Comparison of ENCODE assay signal across 23 cellular contexts in genomic region chr1:21893046-21893805, GRCh38. TPM values are rescaled to one million over a fixed set of nuclear protein-coding genes. Genes with fewer than 3 reads are reported as not detected.
A peak's percentile ranks its signal among the peaks of the same experiment; 100 is the strongest.
DNase-seq lines count a peak whose midpoint lies in the region; ATAC-seq and TF ChIP-seq lines count a peak whose summit lies in the region.
"Had no signal": no experiment of that assay in that cellular context is flagged by ENCODE, and none has a peak within 500 bp of the region (broad histone marks: within the 10 kb centered on the region; RNA-seq: fewer than 3 reads in every experiment).

No MANE protein-coding gene starts in this region.

- H3K9me3 ChIP-seq in esophagus squamous epithelium (no peaks in the 10 kb centered on the region), neuronal stem cell (replicated peaks in 1 of 2; ENCODE audit: control insufficient read depth in 2 of 2, insufficient read depth in 1 of 2, low read depth in 1 of 2, low read length in 2 of 2) (no peaks in the 10 kb centered on the region), BE2C (no peaks in the 10 kb centered on the region)
- H3K9me3 ChIP-seq: right lobe of liver had no signal

- H2BK15ac ChIP-seq in neuronal stem cell (ENCODE audit: low read length) = no peak overlapping the region

- no peak overlapping the region for H3K18ac ChIP-seq in neuronal stem cell (ENCODE audit: low read length)

- no peak for TF ChIP-seq CTCF in esophagus squamous epithelium (IDR thresholded peaks at IDR 0.05)
- TF ChIP-seq CTCF in type B pancreatic cell (conservative IDR thresholded peaks at IDR 0.05) = no peak
- TF ChIP-seq CTCF in BE2C (IDR thresholded peaks at IDR 0.05; ENCODE audit: low read depth, low read length) = no peak
- TF ChIP-seq CTCF in GM10248 (IDR thresholded peaks at IDR 0.05; ENCODE audit: control extremely low read depth, extremely low read depth, low read depth, missing control alignments) = no peak

- peak overlapping the region; percentile 45 for H3K23ac ChIP-seq in neuronal stem cell (ENCODE audit: low read depth, low read length, poor library complexity)

- H4K8ac ChIP-seq in neuronal stem cell (ENCODE audit: low read depth, low read length) = no peak overlapping the region

- H3K27ac ChIP-seq in esophagus squamous epithelium (peak overlapping the region in 3 of 4 donors; percentile 42 to 97 (median 88)), neuronal stem cell (replicated peaks; ENCODE audit: low read length) (no peak overlapping the region)
- H3K27ac ChIP-seq: 22Rv1, dorsolateral prefrontal cortex, right lobe of liver had no signal

- H3K4ac ChIP-seq in neuronal stem cell (ENCODE audit: low read length) = no peak overlapping the region

- no peak overlapping the region for H3K14ac ChIP-seq in neuronal stem cell (ENCODE audit: low read length)

- 83 to 89% methylated on average over 6 to 9 of the region's 14 CpGs for WGBS in esophagus squamous epithelium, 2 donors
- no CpG with 5 or more reads among the region's 14 CpGs for WGBS in neuronal stem cell (ENCODE audit: extremely low coverage in 2 of 2, insufficient read length in 2 of 2, insufficient replicate concordance in 1 of 2), 2 donors

- no peak overlapping the region for H2AFZ ChIP-seq in neuronal stem cell (ENCODE audit: low read length)

- H3K27ac Mint-ChIP-seq in activated naive CD4-positive, alpha-beta T cell treated with anti-CD3 and anti-CD28 coated beads, Interleukin-2, amount 50 U/mL, for 72 hours = peak overlapping the region; percentile 15 to 64
- no peak overlapping the region for H3K27ac Mint-ChIP-seq in activated naive CD4-positive, alpha-beta T cell treated with anti-CD3 and anti-CD28 coated beads, Interleukin-2, amount 10 ng/mL, durations not matched to agents 7 days and 5 days
- H3K27ac Mint-ChIP-seq in type B pancreatic cell = peak overlapping the region; percentile 11
- H3K27ac Mint-ChIP-seq: activated B cell treated with CpG ODN at 0.5 μM for 24 hours; activated CD4-positive, alpha-beta memory T cell treated with anti-CD3 and anti-CD28 coated beads, Interleukin-2, amount 10 ng/mL, durations not matched to agents 7 days and 5 days had no signal

- no peak overlapping the region for H3K4me2 ChIP-seq in neuronal stem cell (ENCODE audit: insufficient read depth, low read length, poor library complexity, severe bottlenecking)

- intact Hi-C loops in esophagus squamous epithelium (cut with DNase I) = no loop called here

- H3K4me1 ChIP-seq in esophagus squamous epithelium (peaks cover 28 to 67% (median 35%) of the 10 kb centered on the region in 3 donors), neuronal stem cell (ENCODE audit: control insufficient read depth in 2 of 2, insufficient read depth in 1 of 2, low read depth in 1 of 2, low read length in 2 of 2) (peaks cover 4 to 6% of the 10 kb centered on the region in 2 donors), BE2C (no peaks in the 10 kb centered on the region)
- H3K4me1 ChIP-seq: right lobe of liver had no signal

- no peak for TF ChIP-seq POLR2A in esophagus squamous epithelium (IDR thresholded peaks at IDR 0.05)

- no peaks in the 10 kb centered on the region for H3K9me3 Mint-ChIP-seq in activated naive CD4-positive, alpha-beta T cell treated with anti-CD3 and anti-CD28 coated beads, Interleukin-2, amount 50 U/mL, for 72 hours
- H3K9me3 Mint-ChIP-seq in activated naive CD4-positive, alpha-beta T cell treated with anti-CD3 and anti-CD28 coated beads, Interleukin-2, amount 10 ng/mL, durations not matched to agents 7 days and 5 days = no peaks in the 10 kb centered on the region
- no peaks in the 10 kb centered on the region for H3K9me3 Mint-ChIP-seq in type B pancreatic cell
- H3K9me3 Mint-ChIP-seq: activated B cell treated with CpG ODN at 0.5 μM for 24 hours; activated CD4-positive, alpha-beta memory T cell treated with anti-CD3 and anti-CD28 coated beads, Interleukin-2, amount 10 ng/mL, durations not matched to agents 7 days and 5 days; naive B cell had no signal

- H3K36me3 Mint-ChIP-seq in activated naive CD4-positive, alpha-beta T cell treated with anti-CD3 and anti-CD28 coated beads, Interleukin-2, amount 50 U/mL, for 72 hours = no peaks in the 10 kb centered on the region
- H3K36me3 Mint-ChIP-seq in activated naive CD4-positive, alpha-beta T cell treated with anti-CD3 and anti-CD28 coated beads, Interleukin-2, amount 10 ng/mL, durations not matched to agents 7 days and 5 days = no peaks in the 10 kb centered on the region
- no peaks in the 10 kb centered on the region for H3K36me3 Mint-ChIP-seq in type B pancreatic cell
- H3K36me3 Mint-ChIP-seq: naive B cell had no signal

- H3K36me3 ChIP-seq in esophagus squamous epithelium (peaks cover 4 to 79% (median 16%) of the 10 kb centered on the region in 3 donors), neuronal stem cell (replicated peaks in 1 of 2; ENCODE audit: control insufficient read depth in 2 of 2, insufficient read depth in 2 of 2, low read length in 2 of 2) (peaks cover 26 to 45% of the 10 kb centered on the region in 2 donors), BE2C (no peaks in the 10 kb centered on the region)
- H3K36me3 ChIP-seq: right lobe of liver had no signal

- ATAC-seq in activated naive CD4-positive, alpha-beta T cell treated with anti-CD3 and anti-CD28 coated beads, Interleukin-2, amount 50 U/mL, for 72 hours = no peak
- ATAC-seq: K562, right lobe of liver had no signal

- no peak overlapping the region for H3K4me3 ChIP-seq in esophagus squamous epithelium
- H3K4me3 ChIP-seq in neuronal stem cell (ENCODE audit: low read length in 2 of 2) = no peak overlapping the region
- H3K4me3 ChIP-seq in BE2C (ENCODE audit: low read depth, low read length) = no peak overlapping the region
- H3K4me3 ChIP-seq: dorsolateral prefrontal cortex, K562, right lobe of liver had no signal

- H2BK120ac ChIP-seq in neuronal stem cell (ENCODE audit: low read depth, low read length) = no peak overlapping the region

- POLR2A ChIA-PET in GM10248 (lab: Yijun Ruan, JAX) = no interaction called here

- H3K27me3 Mint-ChIP-seq in activated naive CD4-positive, alpha-beta T cell treated with anti-CD3 and anti-CD28 coated beads, Interleukin-2, amount 10 ng/mL, durations not matched to agents 7 days and 5 days = no peaks in the 10 kb centered on the region
- H3K27me3 Mint-ChIP-seq in type B pancreatic cell = no peaks in the 10 kb centered on the region
- H3K27me3 Mint-ChIP-seq: activated B cell treated with CpG ODN at 0.5 μM for 24 hours; activated CD4-positive, alpha-beta memory T cell treated with anti-CD3 and anti-CD28 coated beads, Interleukin-2, amount 10 ng/mL, durations not matched to agents 7 days and 5 days had no signal

- DNase-seq in activated naive CD4-positive, alpha-beta T cell treated with anti-CD3 and anti-CD28 coated beads, Interleukin-2, amount 50 U/mL, for 72 hours (ENCODE audit: low spot score in 2 of 2) = no peak
- no peak for DNase-seq in activated naive CD4-positive, alpha-beta T cell treated with anti-CD3 and anti-CD28 coated beads, Interleukin-2, amount 10 ng/mL, durations not matched to agents 7 days and 5 days
- DNase-seq in esophagus squamous epithelium (lab: John Stamatoyannopoulos, UW) (no peak), neuronal stem cell (ENCODE audit: low spot score) (no peak), type B pancreatic cell (ENCODE audit: extremely low spot score, unreplicated experiment) (no peak), BE2C (no peak), GM10248 (ENCODE audit: extremely low spot score) (no peak), ureter (ENCODE audit: low spot score) (no peak)
- DNase-seq: activated B cell treated with CpG ODN at 0.5 μM for 24 hours; activated CD4-positive, alpha-beta memory T cell treated with anti-CD3 and anti-CD28 coated beads, Interleukin-2, amount 10 ng/mL, durations not matched to agents 7 days and 5 days; activated gamma-delta T cell treated with Interleukin-2 at 50 U/mL for 16 hours; caudate nucleus; dorsolateral prefrontal cortex; foreskin melanocyte; MM.1S; naive B cell; NCI-H1436 treated with DMSO at 0.1 percent for 48 hours; NCI-H2171; NCI-H526 treated with DMSO at 0.1 percent for 48 hours; T-helper 9 cell had no signal

- no peak overlapping the region for H3K4me3 Mint-ChIP-seq in activated naive CD4-positive, alpha-beta T cell treated with anti-CD3 and anti-CD28 coated beads, Interleukin-2, amount 10 ng/mL, durations not matched to agents 7 days and 5 days
- no peak overlapping the region for H3K4me3 Mint-ChIP-seq in type B pancreatic cell
- H3K4me3 Mint-ChIP-seq: activated B cell treated with CpG ODN at 0.5 μM for 24 hours; activated CD4-positive, alpha-beta memory T cell treated with anti-CD3 and anti-CD28 coated beads, Interleukin-2, amount 10 ng/mL, durations not matched to agents 7 days and 5 days; naive B cell had no signal

- H3K79me1 ChIP-seq in neuronal stem cell (ENCODE audit: low read depth, low read length) = no peaks in the 10 kb centered on the region

- H3K4me1 Mint-ChIP-seq in activated naive CD4-positive, alpha-beta T cell treated with anti-CD3 and anti-CD28 coated beads, Interleukin-2, amount 10 ng/mL, durations not matched to agents 7 days and 5 days = no peaks in the 10 kb centered on the region
- H3K4me1 Mint-ChIP-seq in type B pancreatic cell (ENCODE audit: unreplicated experiment) = peaks cover 8% of the 10 kb centered on the region
- H3K4me1 Mint-ChIP-seq: activated B cell treated with CpG ODN at 0.5 μM for 24 hours; activated CD4-positive, alpha-beta memory T cell treated with anti-CD3 and anti-CD28 coated beads, Interleukin-2, amount 10 ng/mL, durations not matched to agents 7 days and 5 days; naive B cell had no signal

- CTCF ChIA-PET in activated naive CD4-positive, alpha-beta T cell treated with anti-CD3 and anti-CD28 coated beads, Interleukin-2, amount 10 ng/mL, durations not matched to agents 7 days and 5 days (lab: Charles Lee) = no interaction called here
- CTCF ChIA-PET in GM10248 (lab: Yijun Ruan, JAX) = no interaction called here

- peak overlapping the region; percentile 36 for H3K9ac ChIP-seq in neuronal stem cell (ENCODE audit: low read depth, low read length, poor library complexity)

- no peak overlapping the region for H2BK12ac ChIP-seq in neuronal stem cell (ENCODE audit: low read length)

- H3K27me3 ChIP-seq in esophagus squamous epithelium (no peaks in the 10 kb centered on the region), neuronal stem cell (ENCODE audit: control insufficient read depth in 3 of 3, insufficient read depth in 3 of 3, low read depth in 1 of 3, low read length in 3 of 3) (no peaks in the 10 kb centered on the region), BE2C (no peaks in the 10 kb centered on the region)
- H3K27me3 ChIP-seq: dorsolateral prefrontal cortex, right lobe of liver had no signal

- H2AK5ac ChIP-seq in neuronal stem cell (ENCODE audit: low read depth, low read length) = no peak overlapping the region

- no peak overlapping the region for H4K91ac ChIP-seq in neuronal stem cell (ENCODE audit: low read depth, low read length, poor library complexity)

- H2BK5ac ChIP-seq in neuronal stem cell (ENCODE audit: low read length) = peak overlapping the region; percentile 27

RNA-seq across cellular contexts. Expression of gene HSPG2, which starts 43.9 kb away (rescaled TPM):
- 10 to 100 TPM in 1 of 2 donors, 1 to 10 TPM in 1; 9.2 to 37.3 TPM for total RNA-seq in activated naive CD4-positive, alpha-beta T cell treated with anti-CD3 and anti-CD28 coated beads, Interleukin-2, amount 50 U/mL, for 72 hours
- total RNA-seq in esophagus squamous epithelium (100 to 1,000 TPM in 1 of 4 donors, 10 to 100 TPM in 3; 44.9 to 107 (median 54.2) TPM), type B pancreatic cell (ENCODE audit: low replicate concordance) (124 and 130 TPM in 2 replicates), ureter (298 TPM)
- 11.0 TPM for polyA plus RNA-seq in neuronal stem cell (2013, experiment 1 of 2)
- 10.9 TPM for polyA plus RNA-seq in neuronal stem cell (2013, experiment 2 of 2)
- polyA plus RNA-seq in BE2C (2012; ENCODE audit: insufficient read depth, insufficient read length, low read depth) = 1.8 TPM
